In the genomic region with DNA sequence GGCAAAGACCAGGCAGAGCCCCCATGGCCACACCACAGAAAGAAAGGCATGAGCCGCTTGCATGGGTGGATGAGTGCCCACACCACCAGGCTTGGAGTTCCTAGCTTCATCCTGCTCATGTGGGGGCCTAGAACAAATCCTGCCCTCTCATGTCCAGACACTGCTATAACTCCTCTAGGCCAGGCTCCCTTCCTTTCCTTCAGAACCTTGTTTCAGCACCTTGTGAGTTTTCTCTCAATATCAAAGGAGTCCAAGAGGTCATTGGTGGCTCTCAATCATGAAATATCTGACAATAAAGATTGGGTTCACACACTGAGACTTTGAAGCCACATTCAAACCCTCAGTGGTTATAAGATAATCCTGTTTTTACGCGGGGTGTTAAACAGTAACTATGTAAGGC, we compare ENCODE assay signal across 2 cellular contexts.
TF ChIP-seq lines count a peak whose summit lies in the region.

No MANE protein-coding gene starts in this region.

TF ChIP-seq in HCT116, 20 proteins besides CTCF, POLR2A, EP300 and RAD21:
- TF ChIP-seq, protein P1, sequence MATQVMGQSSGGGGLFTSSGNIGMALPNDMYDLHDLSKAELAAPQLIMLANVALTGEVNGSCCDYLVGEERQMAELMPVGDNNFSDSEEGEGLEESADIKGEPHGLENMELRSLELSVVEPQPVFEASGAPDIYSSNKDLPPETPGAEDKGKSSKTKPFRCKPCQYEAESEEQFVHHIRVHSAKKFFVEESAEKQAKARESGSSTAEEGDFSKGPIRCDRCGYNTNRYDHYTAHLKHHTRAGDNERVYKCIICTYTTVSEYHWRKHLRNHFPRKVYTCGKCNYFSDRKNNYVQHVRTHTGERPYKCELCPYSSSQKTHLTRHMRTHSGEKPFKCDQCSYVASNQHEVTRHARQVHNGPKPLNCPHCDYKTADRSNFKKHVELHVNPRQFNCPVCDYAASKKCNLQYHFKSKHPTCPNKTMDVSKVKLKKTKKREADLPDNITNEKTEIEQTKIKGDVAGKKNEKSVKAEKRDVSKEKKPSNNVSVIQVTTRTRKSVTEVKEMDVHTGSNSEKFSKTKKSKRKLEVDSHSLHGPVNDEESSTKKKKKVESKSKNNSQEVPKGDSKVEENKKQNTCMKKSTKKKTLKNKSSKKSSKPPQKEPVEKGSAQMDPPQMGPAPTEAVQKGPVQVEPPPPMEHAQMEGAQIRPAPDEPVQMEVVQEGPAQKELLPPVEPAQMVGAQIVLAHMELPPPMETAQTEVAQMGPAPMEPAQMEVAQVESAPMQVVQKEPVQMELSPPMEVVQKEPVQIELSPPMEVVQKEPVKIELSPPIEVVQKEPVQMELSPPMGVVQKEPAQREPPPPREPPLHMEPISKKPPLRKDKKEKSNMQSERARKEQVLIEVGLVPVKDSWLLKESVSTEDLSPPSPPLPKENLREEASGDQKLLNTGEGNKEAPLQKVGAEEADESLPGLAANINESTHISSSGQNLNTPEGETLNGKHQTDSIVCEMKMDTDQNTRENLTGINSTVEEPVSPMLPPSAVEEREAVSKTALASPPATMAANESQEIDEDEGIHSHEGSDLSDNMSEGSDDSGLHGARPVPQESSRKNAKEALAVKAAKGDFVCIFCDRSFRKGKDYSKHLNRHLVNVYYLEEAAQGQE (IDR thresholded peaks at IDR 0.05; ENCODE audit: low read depth) = no peak
- TF ChIP-seq CEBPB (IDR thresholded peaks at IDR 0.05; ENCODE audit: low read depth) (no peak), POLR2AphosphoS5 (IDR thresholded peaks at IDR 0.05; ENCODE audit: low read depth, low read length) (no peak), FOSL1 (IDR thresholded peaks at IDR 0.05; ENCODE audit: low read depth) (no peak), SRF (IDR thresholded peaks at IDR 0.05; ENCODE audit: low read depth) (no peak)

TF ChIP-seq in WTC11, 78 proteins besides CTCF, POLR2A, EP300 and RAD21 (continued from another document):
- TF ChIP-seq, protein P2, sequence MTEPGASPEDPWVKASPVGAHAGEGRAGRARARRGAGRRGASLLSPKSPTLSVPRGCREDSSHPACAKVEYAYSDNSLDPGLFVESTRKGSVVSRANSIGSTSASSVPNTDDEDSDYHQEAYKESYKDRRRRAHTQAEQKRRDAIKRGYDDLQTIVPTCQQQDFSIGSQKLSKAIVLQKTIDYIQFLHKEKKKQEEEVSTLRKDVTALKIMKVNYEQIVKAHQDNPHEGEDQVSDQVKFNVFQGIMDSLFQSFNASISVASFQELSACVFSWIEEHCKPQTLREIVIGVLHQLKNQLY (CRISPR knock-in tag; IDR thresholded peaks at IDR 0.05) = no peak
- TF ChIP-seq, protein P3, sequence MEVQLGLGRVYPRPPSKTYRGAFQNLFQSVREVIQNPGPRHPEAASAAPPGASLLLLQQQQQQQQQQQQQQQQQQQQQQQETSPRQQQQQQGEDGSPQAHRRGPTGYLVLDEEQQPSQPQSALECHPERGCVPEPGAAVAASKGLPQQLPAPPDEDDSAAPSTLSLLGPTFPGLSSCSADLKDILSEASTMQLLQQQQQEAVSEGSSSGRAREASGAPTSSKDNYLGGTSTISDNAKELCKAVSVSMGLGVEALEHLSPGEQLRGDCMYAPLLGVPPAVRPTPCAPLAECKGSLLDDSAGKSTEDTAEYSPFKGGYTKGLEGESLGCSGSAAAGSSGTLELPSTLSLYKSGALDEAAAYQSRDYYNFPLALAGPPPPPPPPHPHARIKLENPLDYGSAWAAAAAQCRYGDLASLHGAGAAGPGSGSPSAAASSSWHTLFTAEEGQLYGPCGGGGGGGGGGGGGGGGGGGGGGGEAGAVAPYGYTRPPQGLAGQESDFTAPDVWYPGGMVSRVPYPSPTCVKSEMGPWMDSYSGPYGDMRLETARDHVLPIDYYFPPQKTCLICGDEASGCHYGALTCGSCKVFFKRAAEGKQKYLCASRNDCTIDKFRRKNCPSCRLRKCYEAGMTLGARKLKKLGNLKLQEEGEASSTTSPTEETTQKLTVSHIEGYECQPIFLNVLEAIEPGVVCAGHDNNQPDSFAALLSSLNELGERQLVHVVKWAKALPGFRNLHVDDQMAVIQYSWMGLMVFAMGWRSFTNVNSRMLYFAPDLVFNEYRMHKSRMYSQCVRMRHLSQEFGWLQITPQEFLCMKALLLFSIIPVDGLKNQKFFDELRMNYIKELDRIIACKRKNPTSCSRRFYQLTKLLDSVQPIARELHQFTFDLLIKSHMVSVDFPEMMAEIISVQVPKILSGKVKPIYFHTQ (CRISPR knock-in tag; IDR thresholded peaks at IDR 0.05) = no peak
- TF ChIP-seq, protein P4, sequence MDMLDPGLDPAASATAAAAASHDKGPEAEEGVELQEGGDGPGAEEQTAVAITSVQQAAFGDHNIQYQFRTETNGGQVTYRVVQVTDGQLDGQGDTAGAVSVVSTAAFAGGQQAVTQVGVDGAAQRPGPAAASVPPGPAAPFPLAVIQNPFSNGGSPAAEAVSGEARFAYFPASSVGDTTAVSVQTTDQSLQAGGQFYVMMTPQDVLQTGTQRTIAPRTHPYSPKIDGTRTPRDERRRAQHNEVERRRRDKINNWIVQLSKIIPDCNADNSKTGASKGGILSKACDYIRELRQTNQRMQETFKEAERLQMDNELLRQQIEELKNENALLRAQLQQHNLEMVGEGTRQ (CRISPR knock-in tag; IDR thresholded peaks at IDR 0.05) = no peak
- TF ChIP-seq, protein P5, sequence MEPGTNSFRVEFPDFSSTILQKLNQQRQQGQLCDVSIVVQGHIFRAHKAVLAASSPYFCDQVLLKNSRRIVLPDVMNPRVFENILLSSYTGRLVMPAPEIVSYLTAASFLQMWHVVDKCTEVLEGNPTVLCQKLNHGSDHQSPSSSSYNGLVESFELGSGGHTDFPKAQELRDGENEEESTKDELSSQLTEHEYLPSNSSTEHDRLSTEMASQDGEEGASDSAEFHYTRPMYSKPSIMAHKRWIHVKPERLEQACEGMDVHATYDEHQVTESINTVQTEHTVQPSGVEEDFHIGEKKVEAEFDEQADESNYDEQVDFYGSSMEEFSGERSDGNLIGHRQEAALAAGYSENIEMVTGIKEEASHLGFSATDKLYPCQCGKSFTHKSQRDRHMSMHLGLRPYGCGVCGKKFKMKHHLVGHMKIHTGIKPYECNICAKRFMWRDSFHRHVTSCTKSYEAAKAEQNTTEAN (CRISPR knock-in tag; IDR thresholded peaks at IDR 0.05) = no peak
